In genomic region chr11:31236052-31236652, GRCh38 we compare ENCODE assay signal across 10 cellular contexts.
A peak's percentile ranks its signal among the peaks of the same experiment; 100 is the strongest.
DNase-seq lines count a peak whose midpoint lies in the region; ATAC-seq and TF ChIP-seq lines count a peak whose summit lies in the region.
"Had no signal": no experiment of that assay in that cellular context is flagged by ENCODE, and none has a peak within 500 bp of the region (broad histone marks: within the 10 kb centered on the region; RNA-seq: fewer than 3 reads in every experiment).

No MANE protein-coding gene starts in this region.

- no peaks in the 10 kb centered on the region for H3F3A ChIP-seq in OCI-LY1 (ENCODE audit: insufficient read depth, low read length)

- H3K9ac ChIP-seq in OCI-LY1 (ENCODE audit: low read length): no peak overlapping the region

- TF ChIP-seq CTCF in CD8-positive, alpha-beta T cell (IDR thresholded peaks at IDR 0.05): peak; percentile 27
- TF ChIP-seq CTCF in HL-60 (IDR thresholded peaks at IDR 0.05; ENCODE audit: insufficient read depth, low read length) (peak; percentile 0), OCI-LY1 (IDR thresholded peaks at IDR 0.05; ENCODE audit: low read length) (peak; percentile 50; the same call in 1 of the 2 replicates), fibroblast of the aortic adventitia (IDR thresholded peaks at IDR 0.05; ENCODE audit: insufficient read depth, low read length) (peak; percentile 39), gastrocnemius medialis (IDR thresholded peaks at IDR 0.05 in 4 of 5, conservative IDR thresholded peaks at IDR 0.05 in 1 of 5) (peak in 1 of 5 experiments; percentile 30)

- no peaks in the 10 kb centered on the region for H3K9me3 ChIP-seq in CD8-positive, alpha-beta T cell (ENCODE audit: low read length)
- H3K9me3 ChIP-seq in OCI-LY1 (ENCODE audit: low read length) (no peaks in the 10 kb centered on the region), gastrocnemius medialis (no peaks in the 10 kb centered on the region)
- H3K9me3 ChIP-seq: uterus had no signal

- no peaks in the 10 kb centered on the region for H3K27me3 ChIP-seq in CD8-positive, alpha-beta T cell (ENCODE audit: insufficient read depth, low read length)
- H3K27me3 ChIP-seq in HL-60 (ENCODE audit: insufficient read depth, poor library complexity, severe bottlenecking) (no peaks in the 10 kb centered on the region), OCI-LY1 (ENCODE audit: insufficient read depth, low read length) (no peaks in the 10 kb centered on the region), gastrocnemius medialis (no peaks in the 10 kb centered on the region)

- H3K9me2 ChIP-seq in OCI-LY1 (ENCODE audit: low read depth, low read length): no peaks in the 10 kb centered on the region

- intact Hi-C loops in CD8-positive, alpha-beta T cell (cut with DNase I, micrococcal nuclease): loop anchor here (1.0 to 5.0 kb wide), 4 partner anchors 636 to 940 kb away; no protein-coding TSS in a partner anchor
- intact Hi-C loops in gastrocnemius medialis (cut with DNase I; ENCODE audit: low total_unique reads): loop anchor here (5.0 kb wide), 1 partner anchor 636 kb away; no protein-coding TSS in a partner anchor

- H3K4me3 ChIP-seq in CD8-positive, alpha-beta T cell (ENCODE audit: low read depth, low read length): no peak overlapping the region
- H3K4me3 ChIP-seq in HL-60 (replicated peaks; ENCODE audit: insufficient read depth, low read length): no peak overlapping the region
- H3K4me3 ChIP-seq in OCI-LY1 (ENCODE audit: low read depth, low read length, poor library complexity, severe bottlenecking): no peak overlapping the region
- no peak overlapping the region for H3K4me3 ChIP-seq in fibroblast of the aortic adventitia (ENCODE audit: low read depth, low read length)
- H3K4me3 ChIP-seq in gastrocnemius medialis: no peak overlapping the region
- H3K4me3 ChIP-seq: uterus had no signal

- no peak for TF ChIP-seq POLR2A in gastrocnemius medialis (IDR thresholded peaks at IDR 0.05)

- no peaks in the 10 kb centered on the region for H3K79me2 ChIP-seq in OCI-LY1 (ENCODE audit: insufficient read depth, low read length)

- no peak overlapping the region for H3K4me3 Mint-ChIP-seq in CD8-positive, alpha-beta T cell

- in situ Hi-C loops in gastrocnemius medialis (cut with MboI; ENCODE audit: low sequenced_read_pairs in 4 of 4): loop anchor here in 1 of 4 donors (10.0 to 25.0 kb wide), 2 partner anchors 251 to 639 kb away; no protein-coding TSS in a partner anchor

- no peak overlapping the region for H3K27ac ChIP-seq in CD8-positive, alpha-beta T cell (ENCODE audit: low read depth, low read length)
- H3K27ac ChIP-seq in HL-60 (replicated peaks): no peak overlapping the region
- H3K27ac ChIP-seq in OCI-LY1 (ENCODE audit: low read depth, low read length, poor library complexity, severe bottlenecking): no peak overlapping the region
- no peak overlapping the region for H3K27ac ChIP-seq in gastrocnemius medialis
- H3K27ac ChIP-seq: uterus had no signal

- H3K9me3 Mint-ChIP-seq in CD8-positive, alpha-beta T cell: no peaks in the 10 kb centered on the region

- no peaks in the 10 kb centered on the region for H3K36me3 Mint-ChIP-seq in CD8-positive, alpha-beta T cell

- no peaks in the 10 kb centered on the region for H3K4me1 ChIP-seq in CD8-positive, alpha-beta T cell (ENCODE audit: insufficient read depth, low read length)
- H3K4me1 ChIP-seq in OCI-LY1 (ENCODE audit: insufficient read depth, low read length, severe bottlenecking) (no peaks in the 10 kb centered on the region), gastrocnemius medialis (no peaks in the 10 kb centered on the region)
- H3K4me1 ChIP-seq: uterus had no signal

- POLR2A ChIA-PET in CD8-positive, alpha-beta T cell (lab: Charles Lee): no interaction called here

- no peak for DNase-seq in CD8-positive, alpha-beta T cell
- DNase-seq in HL-60 (ENCODE audit: low read depth in 1 of 2, low spot score in 1 of 2) (no peak), fibroblast of the aortic adventitia (ENCODE audit: low read depth) (peak; percentile 20), gastrocnemius medialis (no peak), NCI-H1930 (lab: John Stamatoyannopoulos, UW) (no peak)
- no peak for DNase-seq in central memory CD4-positive, alpha-beta T cell
- DNase-seq: uterus had no signal

- H3K27ac Mint-ChIP-seq in CD8-positive, alpha-beta T cell: no peak overlapping the region
- H3K27ac Mint-ChIP-seq: progenitor cell of endocrine pancreas had no signal

- CTCF ChIA-PET in CD8-positive, alpha-beta T cell (lab: Charles Lee): interaction anchor here (0.9 kb wide), 1 partner anchor 722 kb away, joined by 3 read pairs; no protein-coding TSS in a partner anchor

- H2AFZ ChIP-seq in OCI-LY1 (ENCODE audit: low read length): no peak overlapping the region

- H3K36me3 ChIP-seq in CD8-positive, alpha-beta T cell (ENCODE audit: insufficient read depth, low read length): no peaks in the 10 kb centered on the region
- H3K36me3 ChIP-seq in OCI-LY1 (ENCODE audit: insufficient read depth, low read length) (no peaks in the 10 kb centered on the region), gastrocnemius medialis (no peaks in the 10 kb centered on the region)
- H3K36me3 ChIP-seq: uterus had no signal

- no peak for ATAC-seq in CD8-positive, alpha-beta T cell
- ATAC-seq in gastrocnemius medialis (no peak), HG02840 (IDR thresholded peaks at IDR 0.05; ENCODE audit: low FRiP score, unreplicated experiment) (no peak)

- H3K4me2 ChIP-seq in OCI-LY1 (ENCODE audit: low read length): no peak overlapping the region

- no peaks in the 10 kb centered on the region for H3K4me1 Mint-ChIP-seq in CD8-positive, alpha-beta T cell (ENCODE audit: low read depth)

- H4K20me1 ChIP-seq in OCI-LY1 (ENCODE audit: insufficient read depth, low read length): no peaks in the 10 kb centered on the region

- peaks cover 4% of the 10 kb centered on the region for H3K27me3 Mint-ChIP-seq in CD8-positive, alpha-beta T cell (ENCODE audit: low read depth)
- H3K27me3 Mint-ChIP-seq: progenitor cell of endocrine pancreas had no signal
